8 cellular contexts compared by ENCODE assay signal in the genomic region with DNA sequence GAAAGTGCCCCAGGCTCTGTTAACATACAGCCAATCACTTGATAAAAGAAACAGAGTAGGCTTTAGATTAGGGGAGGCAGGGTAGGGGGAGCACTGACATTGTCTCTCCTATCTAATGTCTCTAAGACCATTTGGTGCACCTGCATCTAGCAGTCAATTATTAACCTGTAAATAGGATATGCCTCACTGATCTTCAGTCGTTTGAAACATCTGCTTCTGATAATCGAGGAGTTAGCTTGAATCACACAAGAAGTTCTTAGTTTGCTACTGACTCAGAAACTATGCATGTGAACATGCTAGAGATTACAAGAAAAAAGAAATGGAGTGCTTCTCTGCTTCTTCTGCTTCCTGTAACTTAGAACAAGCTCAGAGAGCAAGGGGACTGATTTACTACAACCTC.
DNase-seq lines count a peak whose midpoint lies in the region; ATAC-seq and FAIRE-seq lines count a peak whose summit lies in the region.
"Not testable (repeated sequence)": the region's sequence is repeated elsewhere in the genome, so short reads cannot be mapped to it uniquely, and the experiment has no call there.

No MANE protein-coding gene starts in this region.

- ATAC-seq in GM18907 (IDR thresholded peaks at IDR 0.05; ENCODE audit: unreplicated experiment) (peak; percentile 94), GM21423 (IDR thresholded peaks at IDR 0.05; ENCODE audit: unreplicated experiment) (peak; percentile 82), HG02588 (IDR thresholded peaks at IDR 0.05; ENCODE audit: unreplicated experiment) (peak; percentile 64), HG03064 (IDR thresholded peaks at IDR 0.05; ENCODE audit: low read depth, unreplicated experiment) (peak; percentile 83), HG03520 (IDR thresholded peaks at IDR 0.05; ENCODE audit: unreplicated experiment) (peak; percentile 46)

- FAIRE-seq in RCC 7860 (lab: Jason Lieb, UNC), result not testable (repeated sequence)

- DNase-seq in DMS53 (lab: John Stamatoyannopoulos, UW) (peak; percentile 64), RCC 7860 (ENCODE audit: low spot score) (peak; percentile 16), kidney glomerular epithelial cell (lab: John Stamatoyannopoulos, UW) (peak; percentile 49)

Comparison
In these comparisons a context has a peak if more than half of its experiments do, and no peak if none do; other contexts are left out.
1. Peak in every context shown above with its lines: DNase-seq and ATAC-seq.